2 cellular contexts compared by ENCODE assay signal in genomic region chr10:76432274-76433012, GRCh38.
TF ChIP-seq lines count a peak whose summit lies in the region.

No MANE protein-coding gene starts in this region.

TF ChIP-seq in H1, 55 proteins besides CTCF, POLR2A, EP300 and RAD21 (continued from another document):
- TF ChIP-seq JUN (IDR thresholded peaks at IDR 0.05; ENCODE audit: low read depth, low read length) (0 out of 2 replicates have a peak, but pooled peaks have one; percentile 7), TEAD4 (IDR thresholded peaks at IDR 0.05; ENCODE audit: low read depth, low read length) (peak; percentile 62; the same call in 1 of the 2 replicates)

TF ChIP-seq in HepG2, 621 proteins besides CTCF, POLR2A, EP300 and RAD21:
- TF ChIP-seq ZNF276 (CRISPR knock-in tag; IDR thresholded peaks at IDR 0.05; ENCODE audit: low read depth) (no peak), NAIF1 (CRISPR knock-in tag; IDR thresholded peaks at IDR 0.05; ENCODE audit: borderline replicate concordance) (no peak), SNAPC4 (CRISPR knock-in tag; IDR thresholded peaks at IDR 0.05) (no peak), HINFP (CRISPR knock-in tag; IDR thresholded peaks at IDR 0.05; ENCODE audit: low read depth) (no peak)
TF ChIP-seq in HepG2: peak in this region for 0.
